17 cellular contexts compared by ENCODE assay signal in the genomic region with DNA sequence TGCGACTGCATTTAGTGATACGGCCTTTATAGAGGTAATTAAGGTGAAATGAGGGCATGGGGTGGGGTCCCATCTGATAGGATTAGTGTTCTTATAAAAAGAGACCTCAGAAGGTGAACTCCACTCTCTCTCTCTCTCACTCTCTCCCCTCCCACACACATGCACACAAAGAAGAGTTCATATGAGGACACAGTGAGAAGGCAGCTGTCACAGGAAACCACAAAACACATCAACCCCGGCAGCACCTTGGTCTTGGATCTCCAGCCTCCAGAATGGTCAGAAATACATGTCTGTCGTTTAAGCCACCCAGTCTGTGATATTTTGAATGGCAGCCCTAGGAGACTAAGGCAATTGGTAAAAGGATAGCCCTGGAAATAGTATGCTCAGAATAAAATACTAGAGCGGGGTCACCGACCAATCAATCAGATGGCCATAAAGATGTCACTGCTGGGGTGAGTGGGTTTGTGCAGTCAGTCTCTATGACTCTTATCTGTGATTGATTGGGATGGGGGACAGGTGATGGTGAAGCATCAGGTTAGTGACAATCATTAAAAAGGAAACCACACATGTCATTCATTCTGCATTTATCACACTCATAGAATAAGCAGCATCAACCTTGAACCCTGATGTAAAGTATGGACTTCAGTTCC.
A peak's percentile ranks its signal among the peaks of the same experiment; 100 is the strongest.
DNase-seq lines count a peak whose midpoint lies in the region; ATAC-seq and TF ChIP-seq lines count a peak whose summit lies in the region.
"Had no signal": no experiment of that assay in that cellular context is flagged by ENCODE, and none has a peak within 500 bp of the region (broad histone marks: within the 10 kb centered on the region; RNA-seq: fewer than 3 reads in every experiment).

No MANE protein-coding gene starts in this region.

- H3K27me3 ChIP-seq in H9 (ENCODE audit: insufficient read depth, low read length), result no peaks in the 10 kb centered on the region
- H3K27me3 ChIP-seq: sigmoid colon had no signal

- H2BK20ac ChIP-seq in H9 (ENCODE audit: low read depth, low read length, poor library complexity, severe bottlenecking), result no peak overlapping the region

- DNase-seq in DMS 273 treated with DMSO at 0.1 percent for 48 hours (lab: John Stamatoyannopoulos, UW) (peak; percentile 27), GM20000 (ENCODE audit: low spot score) (no peak), NOMO-1 treated with dmso at 0.1 percent for 144 hours (lab: John Stamatoyannopoulos, UW; ENCODE audit: unreplicated experiment) (no peak), NCI-H748 (lab: John Stamatoyannopoulos, UW; ENCODE audit: unreplicated experiment) (no peak), H9 (no peak)
- peak; percentile 48 for DNase-seq in activated CD8-positive, alpha-beta T cell treated with anti-CD3 and anti-CD28 coated beads for 36 hours
- DNase-seq: activated CD8-positive, alpha-beta memory T cell treated with anti-CD3 and anti-CD28 coated beads, Interleukin-2, amount 50 U/mL, for 48 hours; hypothalamus; NCI-H1048; NCI-H2227 treated with DMSO at 0.1 percent for 48 hours; sigmoid colon; SW 1271 had no signal

- H4K20me1 ChIP-seq in H9 (ENCODE audit: control insufficient read depth, insufficient read depth, insufficient read length), result no peaks in the 10 kb centered on the region

- TF ChIP-seq CTCF in activated CD8-positive, alpha-beta T cell treated with anti-CD3 and anti-CD28 coated beads for 36 hours (IDR thresholded peaks at IDR 0.05), result no peak
- TF ChIP-seq CTCF in GM20000 (IDR thresholded peaks at IDR 0.05; ENCODE audit: extremely low read depth, missing control alignments), result no peak
- no peak for TF ChIP-seq CTCF in H9 (conservative IDR thresholded peaks at IDR 0.05)

- no peaks in the 10 kb centered on the region for H3K9me3 ChIP-seq in H9 (ENCODE audit: control insufficient read depth, low read depth, low read length)

- intact Hi-C loops in activated CD8-positive, alpha-beta T cell treated with anti-CD3 and anti-CD28 coated beads for 36 hours (cut with micrococcal nuclease), result loop anchor here (5.0 kb wide), 1 partner anchor 137 kb away; no protein-coding TSS in a partner anchor

- no peak overlapping the region for H2BK12ac ChIP-seq in H9 (ENCODE audit: insufficient read length, low read depth, low read length)

- H3K27ac Mint-ChIP-seq in activated CD8-positive, alpha-beta T cell treated with anti-CD3 and anti-CD28 coated beads for 36 hours, result no peak overlapping the region
- H3K27ac Mint-ChIP-seq in H9, result no peak overlapping the region
- H3K27ac Mint-ChIP-seq: stimulated activated naive CD8-positive, alpha-beta T cell treated with anti-CD3 and anti-CD28 coated beads, Interleukin-15, Interleukin-2, amounts not matched to agents 100 ng/mL and 50 ng/mL, for 24 hours; WTC11 had no signal

- peak; percentile 64 for ATAC-seq in GM18867 (IDR thresholded peaks at IDR 0.05; ENCODE audit: unreplicated experiment)
- ATAC-seq in HG03520 (IDR thresholded peaks at IDR 0.05; ENCODE audit: unreplicated experiment), result peak; percentile 71
- ATAC-seq in activated CD8-positive, alpha-beta T cell treated with anti-CD3 and anti-CD28 coated beads for 36 hours, result peak; percentile 87
- ATAC-seq: WTC11 had no signal

- no peak overlapping the region for H3K18ac ChIP-seq in H9 (ENCODE audit: insufficient read length, low read depth, low read length)

- no peak overlapping the region for H2BK15ac ChIP-seq in H9 (ENCODE audit: low read depth, low read length)

- no peak overlapping the region for H4K5ac ChIP-seq in H9 (ENCODE audit: insufficient read length, low read depth, low read length)

- H3K79me1 ChIP-seq in H9 (ENCODE audit: insufficient read depth, low read depth, low read length, poor library complexity, severe bottlenecking), result no peaks in the 10 kb centered on the region

- H3K79me2 ChIP-seq in H9 (ENCODE audit: insufficient read depth, low read length), result no peaks in the 10 kb centered on the region

- H3K23ac ChIP-seq in H9 (ENCODE audit: insufficient read length, low read depth, low read length), result no peak overlapping the region

- H3K23me2 ChIP-seq in H9 (ENCODE audit: insufficient read length, low read depth, low read length, poor library complexity, severe bottlenecking), result no peaks in the 10 kb centered on the region

- H3K9ac ChIP-seq in H9 (ENCODE audit: extremely low read depth, insufficient read length, low read length), result no peak overlapping the region

- H3K27ac ChIP-seq in H9 (ENCODE audit: insufficient read length, low read depth, low read length), result no peak overlapping the region
- H3K27ac ChIP-seq: sigmoid colon had no signal

- no peak overlapping the region for H3K4me2 ChIP-seq in H9 (ENCODE audit: insufficient read depth, insufficient read length, low read length)

- POLR2A ChIA-PET in activated CD8-positive, alpha-beta T cell treated with anti-CD3 and anti-CD28 coated beads for 36 hours (lab: Charles Lee), result no interaction called here

- no peak overlapping the region for H4K91ac ChIP-seq in H9 (ENCODE audit: insufficient read length, low read depth, low read length)

- no peak overlapping the region for H3T11ph ChIP-seq in H9 (ENCODE audit: low read length)

- H3K36me3 Mint-ChIP-seq in activated CD8-positive, alpha-beta T cell treated with anti-CD3 and anti-CD28 coated beads for 36 hours (ENCODE audit: low read depth), result no peaks in the 10 kb centered on the region
- peaks cover 0 to 2% (median 0%) of the 10 kb centered on the region in 3 experiments; a peak in 3 of 7 replicates for H3K36me3 Mint-ChIP-seq in H9 (ENCODE audit: insufficient read depth in 1 of 3, low read depth in 3 of 3)

- H3K14ac ChIP-seq in H9 (ENCODE audit: insufficient read depth, low read length), result no peak overlapping the region

- peaks cover 7% of the 10 kb centered on the region for H3K9me3 Mint-ChIP-seq in activated CD8-positive, alpha-beta T cell treated with anti-CD3 and anti-CD28 coated beads for 36 hours
- peaks cover 9 to 12% of the 10 kb centered on the region in 2 experiments; a peak in 4 of 5 replicates for H3K9me3 Mint-ChIP-seq in H9

- H3K4ac ChIP-seq in H9 (ENCODE audit: low read depth, low read length), result no peak overlapping the region

- H2BK5ac ChIP-seq in H9 (ENCODE audit: insufficient read length, low read length), result no peak overlapping the region

- H4K8ac ChIP-seq in H9 (replicated peaks; ENCODE audit: insufficient read length, low read depth, low read length), result no peak overlapping the region

- H3K56ac ChIP-seq in H9 (ENCODE audit: insufficient read length, low read depth, low read length), result no peak overlapping the region

- H3K4me1 Mint-ChIP-seq in activated CD8-positive, alpha-beta T cell treated with anti-CD3 and anti-CD28 coated beads for 36 hours (ENCODE audit: low read depth), result peaks cover 11% of the 10 kb centered on the region
- H3K4me1 Mint-ChIP-seq in H9, result no peaks in the 10 kb centered on the region

- CTCF ChIA-PET in activated CD8-positive, alpha-beta T cell treated with anti-CD3 and anti-CD28 coated beads for 36 hours (lab: Charles Lee), result no interaction called here

- H2AK5ac ChIP-seq in H9 (ENCODE audit: insufficient read length, low read length), result no peak overlapping the region

- no peak overlapping the region for H2AFZ ChIP-seq in H9 (ENCODE audit: low read length)

- no peaks in the 10 kb centered on the region for H3K27me3 Mint-ChIP-seq in activated CD8-positive, alpha-beta T cell treated with anti-CD3 and anti-CD28 coated beads for 36 hours
- H3K27me3 Mint-ChIP-seq in H9 (ENCODE audit: low read depth), result peaks cover 1% of the 10 kb centered on the region

- H2BK120ac ChIP-seq in H9 (ENCODE audit: low read depth, low read length, poor library complexity, severe bottlenecking), result no peak overlapping the region

- no CpG with 5 or more reads among the region's 6 CpGs for WGBS in H9 (ENCODE audit: extremely low coverage, insufficient read length, low lambda C conversion rate)

- no peaks in the 10 kb centered on the region for H3K4me1 ChIP-seq in H9 (ENCODE audit: insufficient read depth, low read length)
- H3K4me1 ChIP-seq: sigmoid colon had no signal

- H3K4me3 Mint-ChIP-seq in activated CD8-positive, alpha-beta T cell treated with anti-CD3 and anti-CD28 coated beads for 36 hours, result no peak overlapping the region
- H3K4me3 Mint-ChIP-seq in H9, result no peak overlapping the region
- H3K4me3 Mint-ChIP-seq: neural crest cell; stimulated activated naive CD8-positive, alpha-beta T cell treated with anti-CD3 and anti-CD28 coated beads, Interleukin-15, Interleukin-2, amounts not matched to agents 100 ng/mL and 50 ng/mL, for 24 hours; WTC11 had no signal

Comparison
In these comparisons a context has a peak if more than half of its experiments do, and no peak if none do; other contexts are left out.
1. DNase-seq: peak in DMS 273 treated with DMSO at 0.1 percent for 48 hours (single experiment) and activated CD8-positive, alpha-beta T cell treated with anti-CD3 and anti-CD28 coated beads for 36 hours (single experiment); none in GM20000 (single experiment), NOMO-1 treated with dmso at 0.1 percent for 144 hours (single experiment), NCI-H748 (single experiment) and H9 (single experiment).
2. Peak in every context shown above with its lines, with median percentiles within 50 percentile points of each other: ATAC-seq.